In the genomic region with DNA sequence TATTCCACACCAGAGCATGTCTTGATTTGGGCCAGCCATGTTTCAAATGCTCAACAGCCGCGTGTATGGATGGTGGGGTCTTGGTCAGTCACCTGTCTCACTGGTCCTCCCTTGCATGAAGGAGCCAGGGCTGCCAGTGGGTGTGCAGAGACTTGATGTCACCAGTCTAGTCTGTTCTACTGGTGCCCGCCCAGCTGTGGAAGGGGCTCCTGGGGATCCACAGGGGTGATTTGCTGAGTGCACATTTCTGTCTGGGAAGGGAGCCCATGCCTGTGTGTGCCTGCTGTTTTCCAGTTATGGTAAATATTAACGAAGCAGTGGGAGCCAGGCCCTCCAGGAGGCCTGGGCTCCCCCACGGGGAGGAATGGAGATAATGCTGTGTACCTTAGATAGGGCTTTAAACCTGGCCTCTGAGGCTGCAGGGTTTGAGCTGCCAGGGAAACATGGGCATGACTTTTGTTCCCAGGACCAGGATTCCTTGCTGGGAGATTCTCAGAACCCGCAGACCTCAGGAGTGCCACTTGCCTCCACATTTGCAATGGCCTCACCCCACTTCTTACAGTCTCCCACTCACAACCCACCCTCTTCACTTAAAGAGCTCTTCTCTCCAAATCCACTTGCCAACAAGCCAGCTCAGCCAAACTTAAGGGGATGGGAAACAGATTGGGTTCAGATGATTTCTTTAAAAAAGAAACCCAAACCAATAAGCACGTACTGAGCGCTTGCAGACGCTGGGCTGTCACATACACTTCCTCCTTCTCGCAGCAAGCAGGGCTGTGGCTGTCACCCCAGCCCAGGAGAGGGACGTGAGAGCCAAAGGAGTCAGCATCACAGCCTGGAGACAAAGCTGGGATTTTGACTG, we compare ENCODE assay signal across 1 cellular context.
A peak's percentile ranks its signal among the peaks of the same experiment; 100 is the strongest.
TF ChIP-seq lines count a peak whose summit lies in the region.

No MANE protein-coding gene starts in this region.

TF ChIP-seq in HepG2, 621 proteins besides CTCF, POLR2A, EP300 and RAD21 (continued from another document and continues in another):
- TF ChIP-seq, protein P1, sequence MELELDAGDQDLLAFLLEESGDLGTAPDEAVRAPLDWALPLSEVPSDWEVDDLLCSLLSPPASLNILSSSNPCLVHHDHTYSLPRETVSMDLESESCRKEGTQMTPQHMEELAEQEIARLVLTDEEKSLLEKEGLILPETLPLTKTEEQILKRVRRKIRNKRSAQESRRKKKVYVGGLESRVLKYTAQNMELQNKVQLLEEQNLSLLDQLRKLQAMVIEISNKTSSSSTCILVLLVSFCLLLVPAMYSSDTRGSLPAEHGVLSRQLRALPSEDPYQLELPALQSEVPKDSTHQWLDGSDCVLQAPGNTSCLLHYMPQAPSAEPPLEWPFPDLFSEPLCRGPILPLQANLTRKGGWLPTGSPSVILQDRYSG (CRISPR knock-in tag; IDR thresholded peaks at IDR 0.05) = no peak
- TF ChIP-seq ELF4 (CRISPR knock-in tag; IDR thresholded peaks at IDR 0.05; ENCODE audit: borderline replicate concordance) (no peak), ZNF12 (CRISPR knock-in tag; IDR thresholded peaks at IDR 0.05) (no peak), GTF3A (CRISPR knock-in tag; conservative IDR thresholded peaks at IDR 0.05) (no peak), ZFP36L1 (CRISPR knock-in tag; IDR thresholded peaks at IDR 0.05) (no peak), ZNF230 (CRISPR knock-in tag; IDR thresholded peaks at IDR 0.05) (0 out of 2 replicates have a peak, but pooled peaks have one; percentile 22), ZNF333 (CRISPR knock-in tag; IDR thresholded peaks at IDR 0.05; ENCODE audit: borderline replicate concordance) (no peak), RFX3 (CRISPR knock-in tag; IDR thresholded peaks at IDR 0.05) (no peak), SAP130 (CRISPR knock-in tag; IDR thresholded peaks at IDR 0.05; ENCODE audit: low read depth) (peak; percentile 54), ZNF629 (CRISPR knock-in tag; conservative IDR thresholded peaks at IDR 0.05) (no peak), ZNF75D (CRISPR knock-in tag; IDR thresholded peaks at IDR 0.05; ENCODE audit: borderline replicate concordance) (no peak), ATAD3A (CRISPR knock-in tag; IDR thresholded peaks at IDR 0.05) (no peak), ZFP1 (CRISPR knock-in tag; IDR thresholded peaks at IDR 0.05) (no peak), ZNF3 (CRISPR knock-in tag; IDR thresholded peaks at IDR 0.05) (no peak), ZNF331 (CRISPR knock-in tag; IDR thresholded peaks at IDR 0.05) (peak; percentile 69), ELF3 (CRISPR knock-in tag; IDR thresholded peaks at IDR 0.05) (no peak; the same call in 1 of the 2 replicates), KDM5B (CRISPR knock-in tag; IDR thresholded peaks at IDR 0.05; ENCODE audit: borderline replicate concordance) (peak; percentile 53; the same call in 1 of the 2 replicates), ZNF614 (CRISPR knock-in tag; IDR thresholded peaks at IDR 0.05; ENCODE audit: borderline replicate concordance) (0 out of 2 replicates have a peak, but pooled peaks have one; percentile 34), ZNF343 (CRISPR knock-in tag; IDR thresholded peaks at IDR 0.05) (no peak), SIX4 (CRISPR knock-in tag; IDR thresholded peaks at IDR 0.05) (0 out of 2 replicates have a peak, but pooled peaks have one; percentile 11), FOXK2 (IDR thresholded peaks at IDR 0.05) (no peak), FOXJ3 (CRISPR knock-in tag; IDR thresholded peaks at IDR 0.05; ENCODE audit: borderline replicate concordance) (no peak), SMAD9 (CRISPR knock-in tag; IDR thresholded peaks at IDR 0.05) (no peak), RBM22 (optimal IDR thresholded peaks at IDR 0.05; ENCODE audit: low read length) (no peak), SRY (CRISPR knock-in tag; IDR thresholded peaks at IDR 0.05) (no peak), SRF (IDR thresholded peaks at IDR 0.05; ENCODE audit: low read depth, low read length) (peak; percentile 68; the same call in 1 of the 2 replicates), ZNF768 (CRISPR knock-in tag; IDR thresholded peaks at IDR 0.05) (no peak), POLR2AphosphoS2 (IDR thresholded peaks at IDR 0.05; ENCODE audit: low read depth, low read length) (no peak), IKZF1 (IDR thresholded peaks at IDR 0.05) (no peak), SRSF4 (IDR thresholded peaks at IDR 0.05; ENCODE audit: low read depth, low read length, poor library complexity, severe bottlenecking) (no peak), TCF7L2 (IDR thresholded peaks at IDR 0.05; ENCODE audit: low read depth, low read length) (no peak), ZNF160 (CRISPR knock-in tag; IDR thresholded peaks at IDR 0.05) (no peak), SIN3A (IDR thresholded peaks at IDR 0.05; ENCODE audit: borderline replicate concordance, low read depth, low read length) (0 out of 2 replicates have a peak, but pooled peaks have one; percentile 53), ZNF660 (CRISPR knock-in tag; IDR thresholded peaks at IDR 0.05; ENCODE audit: borderline replicate concordance, low read depth) (no peak), YEATS4 (CRISPR knock-in tag; IDR thresholded peaks at IDR 0.05; ENCODE audit: borderline replicate concordance) (no peak), MEF2D (CRISPR knock-in tag; IDR thresholded peaks at IDR 0.05) (no peak)
- TF ChIP-seq, protein P2, sequence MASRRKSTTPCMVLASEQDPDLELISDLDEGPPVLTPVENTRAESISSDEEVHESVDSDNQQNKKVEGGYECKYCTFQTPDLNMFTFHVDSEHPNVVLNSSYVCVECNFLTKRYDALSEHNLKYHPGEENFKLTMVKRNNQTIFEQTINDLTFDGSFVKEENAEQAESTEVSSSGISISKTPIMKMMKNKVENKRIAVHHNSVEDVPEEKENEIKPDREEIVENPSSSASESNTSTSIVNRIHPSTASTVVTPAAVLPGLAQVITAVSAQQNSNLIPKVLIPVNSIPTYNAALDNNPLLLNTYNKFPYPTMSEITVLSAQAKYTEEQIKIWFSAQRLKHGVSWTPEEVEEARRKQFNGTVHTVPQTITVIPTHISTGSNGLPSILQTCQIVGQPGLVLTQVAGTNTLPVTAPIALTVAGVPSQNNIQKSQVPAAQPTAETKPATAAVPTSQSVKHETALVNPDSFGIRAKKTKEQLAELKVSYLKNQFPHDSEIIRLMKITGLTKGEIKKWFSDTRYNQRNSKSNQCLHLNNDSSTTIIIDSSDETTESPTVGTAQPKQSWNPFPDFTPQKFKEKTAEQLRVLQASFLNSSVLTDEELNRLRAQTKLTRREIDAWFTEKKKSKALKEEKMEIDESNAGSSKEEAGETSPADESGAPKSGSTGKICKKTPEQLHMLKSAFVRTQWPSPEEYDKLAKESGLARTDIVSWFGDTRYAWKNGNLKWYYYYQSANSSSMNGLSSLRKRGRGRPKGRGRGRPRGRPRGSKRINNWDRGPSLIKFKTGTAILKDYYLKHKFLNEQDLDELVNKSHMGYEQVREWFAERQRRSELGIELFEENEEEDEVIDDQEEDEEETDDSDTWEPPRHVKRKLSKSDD (CRISPR knock-in tag; IDR thresholded peaks at IDR 0.05; ENCODE audit: low read depth) = no peak
- TF ChIP-seq, protein P3, sequence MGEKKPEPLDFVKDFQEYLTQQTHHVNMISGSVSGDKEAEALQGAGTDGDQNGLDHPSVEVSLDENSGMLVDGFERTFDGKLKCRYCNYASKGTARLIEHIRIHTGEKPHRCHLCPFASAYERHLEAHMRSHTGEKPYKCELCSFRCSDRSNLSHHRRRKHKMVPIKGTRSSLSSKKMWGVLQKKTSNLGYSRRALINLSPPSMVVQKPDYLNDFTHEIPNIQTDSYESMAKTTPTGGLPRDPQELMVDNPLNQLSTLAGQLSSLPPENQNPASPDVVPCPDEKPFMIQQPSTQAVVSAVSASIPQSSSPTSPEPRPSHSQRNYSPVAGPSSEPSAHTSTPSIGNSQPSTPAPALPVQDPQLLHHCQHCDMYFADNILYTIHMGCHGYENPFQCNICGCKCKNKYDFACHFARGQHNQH (CRISPR knock-in tag; IDR thresholded peaks at IDR 0.05) = peak; percentile 90
- TF ChIP-seq, protein P4, sequence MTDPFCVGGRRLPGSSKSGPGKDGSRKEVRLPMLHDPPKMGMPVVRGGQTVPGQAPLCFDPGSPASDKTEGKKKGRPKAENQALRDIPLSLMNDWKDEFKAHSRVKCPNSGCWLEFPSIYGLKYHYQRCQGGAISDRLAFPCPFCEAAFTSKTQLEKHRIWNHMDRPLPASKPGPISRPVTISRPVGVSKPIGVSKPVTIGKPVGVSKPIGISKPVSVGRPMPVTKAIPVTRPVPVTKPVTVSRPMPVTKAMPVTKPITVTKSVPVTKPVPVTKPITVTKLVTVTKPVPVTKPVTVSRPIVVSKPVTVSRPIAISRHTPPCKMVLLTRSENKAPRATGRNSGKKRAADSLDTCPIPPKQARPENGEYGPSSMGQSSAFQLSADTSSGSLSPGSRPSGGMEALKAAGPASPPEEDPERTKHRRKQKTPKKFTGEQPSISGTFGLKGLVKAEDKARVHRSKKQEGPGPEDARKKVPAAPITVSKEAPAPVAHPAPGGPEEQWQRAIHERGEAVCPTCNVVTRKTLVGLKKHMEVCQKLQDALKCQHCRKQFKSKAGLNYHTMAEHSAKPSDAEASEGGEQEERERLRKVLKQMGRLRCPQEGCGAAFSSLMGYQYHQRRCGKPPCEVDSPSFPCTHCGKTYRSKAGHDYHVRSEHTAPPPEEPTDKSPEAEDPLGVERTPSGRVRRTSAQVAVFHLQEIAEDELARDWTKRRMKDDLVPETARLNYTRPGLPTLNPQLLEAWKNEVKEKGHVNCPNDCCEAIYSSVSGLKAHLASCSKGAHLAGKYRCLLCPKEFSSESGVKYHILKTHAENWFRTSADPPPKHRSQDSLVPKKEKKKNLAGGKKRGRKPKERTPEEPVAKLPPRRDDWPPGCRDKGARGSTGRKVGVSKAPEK (CRISPR knock-in tag; IDR thresholded peaks at IDR 0.05; ENCODE audit: borderline replicate concordance) = 0 out of 2 replicates have a peak, but pooled peaks have one; percentile 19
- TF ChIP-seq, protein P5, sequence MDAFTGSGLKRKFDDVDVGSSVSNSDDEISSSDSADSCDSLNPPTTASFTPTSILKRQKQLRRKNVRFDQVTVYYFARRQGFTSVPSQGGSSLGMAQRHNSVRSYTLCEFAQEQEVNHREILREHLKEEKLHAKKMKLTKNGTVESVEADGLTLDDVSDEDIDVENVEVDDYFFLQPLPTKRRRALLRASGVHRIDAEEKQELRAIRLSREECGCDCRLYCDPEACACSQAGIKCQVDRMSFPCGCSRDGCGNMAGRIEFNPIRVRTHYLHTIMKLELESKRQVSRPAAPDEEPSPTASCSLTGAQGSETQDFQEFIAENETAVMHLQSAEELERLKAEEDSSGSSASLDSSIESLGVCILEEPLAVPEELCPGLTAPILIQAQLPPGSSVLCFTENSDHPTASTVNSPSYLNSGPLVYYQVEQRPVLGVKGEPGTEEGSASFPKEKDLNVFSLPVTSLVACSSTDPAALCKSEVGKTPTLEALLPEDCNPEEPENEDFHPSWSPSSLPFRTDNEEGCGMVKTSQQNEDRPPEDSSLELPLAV (CRISPR knock-in tag; conservative IDR thresholded peaks at IDR 0.05; ENCODE audit: low read depth) = no peak
- TF ChIP-seq, protein P6, sequence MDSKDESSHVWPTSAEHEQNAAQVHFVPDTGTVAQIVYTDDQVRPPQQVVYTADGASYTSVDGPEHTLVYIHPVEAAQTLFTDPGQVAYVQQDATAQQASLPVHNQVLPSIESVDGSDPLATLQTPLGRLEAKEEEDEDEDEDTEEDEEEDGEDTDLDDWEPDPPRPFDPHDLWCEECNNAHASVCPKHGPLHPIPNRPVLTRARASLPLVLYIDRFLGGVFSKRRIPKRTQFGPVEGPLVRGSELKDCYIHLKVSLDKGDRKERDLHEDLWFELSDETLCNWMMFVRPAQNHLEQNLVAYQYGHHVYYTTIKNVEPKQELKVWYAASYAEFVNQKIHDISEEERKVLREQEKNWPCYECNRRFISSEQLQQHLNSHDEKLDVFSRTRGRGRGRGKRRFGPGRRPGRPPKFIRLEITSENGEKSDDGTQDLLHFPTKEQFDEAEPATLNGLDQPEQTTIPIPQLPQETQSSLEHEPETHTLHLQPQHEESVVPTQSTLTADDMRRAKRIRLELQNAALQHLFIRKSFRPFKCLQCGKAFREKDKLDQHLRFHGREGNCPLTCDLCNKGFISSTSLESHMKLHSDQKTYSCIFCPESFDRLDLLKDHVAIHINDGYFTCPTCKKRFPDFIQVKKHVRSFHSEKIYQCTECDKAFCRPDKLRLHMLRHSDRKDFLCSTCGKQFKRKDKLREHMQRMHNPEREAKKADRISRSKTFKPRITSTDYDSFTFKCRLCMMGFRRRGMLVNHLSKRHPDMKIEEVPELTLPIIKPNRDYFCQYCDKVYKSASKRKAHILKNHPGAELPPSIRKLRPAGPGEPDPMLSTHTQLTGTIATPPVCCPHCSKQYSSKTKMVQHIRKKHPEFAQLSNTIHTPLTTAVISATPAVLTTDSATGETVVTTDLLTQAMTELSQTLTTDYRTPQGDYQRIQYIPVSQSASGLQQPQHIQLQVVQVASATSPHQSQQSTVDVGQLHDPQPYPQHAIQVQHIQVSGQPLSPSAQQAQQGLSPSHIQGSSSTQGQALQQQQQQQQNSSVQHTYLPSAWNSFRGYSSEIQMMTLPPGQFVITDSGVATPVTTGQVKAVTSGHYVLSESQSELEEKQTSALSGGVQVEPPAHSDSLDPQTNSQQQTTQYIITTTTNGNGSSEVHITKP (CRISPR knock-in tag; IDR thresholded peaks at IDR 0.05; ENCODE audit: low read depth) = 0 out of 2 replicates have a peak, but pooled peaks have one; percentile 71
- TF ChIP-seq, protein P7, sequence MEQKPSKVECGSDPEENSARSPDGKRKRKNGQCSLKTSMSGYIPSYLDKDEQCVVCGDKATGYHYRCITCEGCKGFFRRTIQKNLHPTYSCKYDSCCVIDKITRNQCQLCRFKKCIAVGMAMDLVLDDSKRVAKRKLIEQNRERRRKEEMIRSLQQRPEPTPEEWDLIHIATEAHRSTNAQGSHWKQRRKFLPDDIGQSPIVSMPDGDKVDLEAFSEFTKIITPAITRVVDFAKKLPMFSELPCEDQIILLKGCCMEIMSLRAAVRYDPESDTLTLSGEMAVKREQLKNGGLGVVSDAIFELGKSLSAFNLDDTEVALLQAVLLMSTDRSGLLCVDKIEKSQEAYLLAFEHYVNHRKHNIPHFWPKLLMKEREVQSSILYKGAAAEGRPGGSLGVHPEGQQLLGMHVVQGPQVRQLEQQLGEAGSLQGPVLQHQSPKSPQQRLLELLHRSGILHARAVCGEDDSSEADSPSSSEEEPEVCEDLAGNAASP (CRISPR knock-in tag; IDR thresholded peaks at IDR 0.05; ENCODE audit: borderline replicate concordance) = peak; percentile 17; the same call in 1 of the 2 replicates
- TF ChIP-seq, protein P8, sequence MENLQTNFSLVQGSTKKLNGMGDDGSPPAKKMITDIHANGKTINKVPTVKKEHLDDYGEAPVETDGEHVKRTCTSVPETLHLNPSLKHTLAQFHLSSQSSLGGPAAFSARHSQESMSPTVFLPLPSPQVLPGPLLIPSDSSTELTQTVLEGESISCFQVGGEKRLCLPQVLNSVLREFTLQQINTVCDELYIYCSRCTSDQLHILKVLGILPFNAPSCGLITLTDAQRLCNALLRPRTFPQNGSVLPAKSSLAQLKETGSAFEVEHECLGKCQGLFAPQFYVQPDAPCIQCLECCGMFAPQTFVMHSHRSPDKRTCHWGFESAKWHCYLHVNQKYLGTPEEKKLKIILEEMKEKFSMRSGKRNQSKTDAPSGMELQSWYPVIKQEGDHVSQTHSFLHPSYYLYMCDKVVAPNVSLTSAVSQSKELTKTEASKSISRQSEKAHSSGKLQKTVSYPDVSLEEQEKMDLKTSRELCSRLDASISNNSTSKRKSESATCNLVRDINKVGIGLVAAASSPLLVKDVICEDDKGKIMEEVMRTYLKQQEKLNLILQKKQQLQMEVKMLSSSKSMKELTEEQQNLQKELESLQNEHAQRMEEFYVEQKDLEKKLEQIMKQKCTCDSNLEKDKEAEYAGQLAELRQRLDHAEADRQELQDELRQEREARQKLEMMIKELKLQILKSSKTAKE (CRISPR knock-in tag; IDR thresholded peaks at IDR 0.05; ENCODE audit: borderline replicate concordance) = no peak
- TF ChIP-seq, protein P9, sequence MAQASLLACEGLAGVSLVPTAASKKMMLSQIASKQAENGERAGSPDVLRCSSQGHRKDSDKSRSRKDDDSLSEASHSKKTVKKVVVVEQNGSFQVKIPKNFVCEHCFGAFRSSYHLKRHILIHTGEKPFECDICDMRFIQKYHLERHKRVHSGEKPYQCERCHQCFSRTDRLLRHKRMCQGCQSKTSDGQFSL (CRISPR knock-in tag; IDR thresholded peaks at IDR 0.05) = peak; percentile 58; the same call in 1 of the 2 replicates
